Comparison of ENCODE assay signal across 16 cellular contexts in the genomic region with DNA sequence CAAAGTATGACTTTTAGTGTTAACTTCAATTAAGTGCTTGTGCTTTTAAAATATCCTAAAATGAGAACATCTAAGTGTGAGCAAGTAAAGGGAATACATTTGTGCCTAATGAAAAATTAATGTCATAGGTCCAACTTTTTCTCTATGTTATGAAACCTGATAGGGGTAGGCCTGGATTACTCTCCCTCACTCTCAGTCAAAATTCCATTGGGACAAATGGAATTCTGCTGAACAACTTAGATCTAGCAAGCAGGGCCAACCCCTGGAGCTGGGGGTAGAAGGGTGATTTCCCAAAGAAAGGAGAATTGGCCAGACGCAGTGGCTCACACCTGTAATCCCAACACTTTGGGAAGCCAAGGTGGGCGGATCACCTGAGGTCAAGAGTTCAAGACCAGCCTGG.
DNase-seq lines count a peak whose midpoint lies in the region; ATAC-seq and TF ChIP-seq lines count a peak whose summit lies in the region.
"Had no signal": no experiment of that assay in that cellular context is flagged by ENCODE, and none has a peak within 500 bp of the region (broad histone marks: within the 10 kb centered on the region; RNA-seq: fewer than 3 reads in every experiment).

No MANE protein-coding gene starts in this region.

- DNase-seq in SJSA1 (ENCODE audit: low read depth in 1 of 2, low spot score in 2 of 2) (no peak), fibroblast of gingiva (ENCODE audit: low read depth) (peak; percentile 17), osteoblast (ENCODE audit: insufficient read length, low spot score, missing footprints) (no peak), mesenteric fat pad (ENCODE audit: low spot score) (no peak), heart right ventricle (no peak), posterior vena cava (ENCODE audit: low spot score) (no peak), NCI-H1417 (lab: John Stamatoyannopoulos, UW) (no peak)
- DNase-seq: C1 segment of cervical spinal cord, GF-D8, MV-4-11, NCI-H1436, NCI-H2029 treated with DMSO at 0.1 percent for 48 hours, NCI-H748 treated with DMSO at 0.1 percent for 48 hours, PC-9 had no signal

- no peaks in the 10 kb centered on the region for H3K27me3 ChIP-seq in ACC112 (ENCODE audit: insufficient read depth, low read length)
- no peaks in the 10 kb centered on the region for H3K27me3 ChIP-seq in SJSA1 (replicated peaks)
- H3K27me3 ChIP-seq in osteoblast (ENCODE audit: insufficient read depth, low read length): no peaks in the 10 kb centered on the region
- H3K27me3 ChIP-seq in heart right ventricle: no peaks in the 10 kb centered on the region

- no peaks in the 10 kb centered on the region for H3K79me2 ChIP-seq in ACC112 (ENCODE audit: control insufficient read depth, insufficient read depth, low read length, unreplicated experiment)
- H3K79me2 ChIP-seq in osteoblast (ENCODE audit: insufficient read depth, low read length): no peaks in the 10 kb centered on the region

- intact Hi-C loops in heart right ventricle (cut with DNase I): no loop called here
- intact Hi-C loops in posterior vena cava (cut with DNase I): no loop called here

- H3K27ac ChIP-seq in ACC112 (ENCODE audit: low read depth, low read length): peak overlapping the region; percentile 97
- H3K27ac ChIP-seq in SJSA1: peak overlapping the region; percentile 95
- H3K27ac ChIP-seq in osteoblast (ENCODE audit: low read depth, low read length): peak overlapping the region; percentile 95
- no peak overlapping the region for H3K27ac ChIP-seq in heart right ventricle
- H3K27ac ChIP-seq: PC-9 had no signal

- H3K36me3 ChIP-seq in ACC112 (ENCODE audit: insufficient read depth, low read length) (no peaks in the 10 kb centered on the region), SJSA1 (no peaks in the 10 kb centered on the region), osteoblast (ENCODE audit: insufficient read depth, low read length) (no peaks in the 10 kb centered on the region), heart right ventricle (peaks cover 0 to 24% (median 0%) of the 10 kb centered on the region in 9 donors)

- peaks cover 48% of the 10 kb centered on the region for H3K4me1 ChIP-seq in ACC112 (ENCODE audit: control insufficient read depth, insufficient read depth, low read length, unreplicated experiment)
- peaks cover 55% of the 10 kb centered on the region for H3K4me1 ChIP-seq in SJSA1 (replicated peaks)
- H3K4me1 ChIP-seq in osteoblast (ENCODE audit: insufficient read depth, low read length): peaks cover 42% of the 10 kb centered on the region
- peaks cover 0 to 7% (median 0%) of the 10 kb centered on the region in 9 donors for H3K4me1 ChIP-seq in heart right ventricle

- no peak for TF ChIP-seq CTCF in osteoblast (IDR thresholded peaks at IDR 0.05; ENCODE audit: extremely low read depth, low read depth, low read length)
- TF ChIP-seq CTCF in heart right ventricle (IDR thresholded peaks at IDR 0.05): no peak

- H2AFZ ChIP-seq in ACC112 (ENCODE audit: low read length, unreplicated experiment): no peak overlapping the region
- H2AFZ ChIP-seq in osteoblast (ENCODE audit: low read length): no peak overlapping the region
- H2AFZ ChIP-seq: PC-9 had no signal

- ATAC-seq in heart right ventricle: no peak
- ATAC-seq: HCT116 had no signal

- peak overlapping the region; percentile 0; the same call in 1 of the 2 replicates for H3K4me3 ChIP-seq in ACC112 (ENCODE audit: low read depth, low read length)
- H3K4me3 ChIP-seq in SJSA1: no peak overlapping the region
- no peak overlapping the region for H3K4me3 ChIP-seq in osteoblast (ENCODE audit: insufficient read depth, low read length)
- H3K4me3 ChIP-seq in heart right ventricle: no peak overlapping the region
- H3K4me3 ChIP-seq: PC-9 had no signal

- 76 to 88% methylated on average over 2 of the region's 2 CpGs for WGBS in heart right ventricle, 2 donors

- H3K9me3 ChIP-seq in SJSA1 (replicated peaks): no peaks in the 10 kb centered on the region
- H3K9me3 ChIP-seq in osteoblast (ENCODE audit: low read depth, low read length): no peaks in the 10 kb centered on the region
- peaks cover 0 to 9% (median 0%) of the 10 kb centered on the region in 11 donors for H3K9me3 ChIP-seq in heart right ventricle

- H3K4me2 ChIP-seq in osteoblast (ENCODE audit: insufficient read depth, low read length): no peak overlapping the region
- H3K4me2 ChIP-seq: PC-9 had no signal

- H4K20me1 ChIP-seq in osteoblast (ENCODE audit: insufficient read depth, low read length): no peaks in the 10 kb centered on the region

Comparison
In these comparisons a context has a peak if more than half of its experiments do, and no peak if none do; other contexts are left out.
1. H3K27ac ChIP-seq: peak in ACC112 (single experiment), SJSA1 (single experiment) and osteoblast (single experiment); none in heart right ventricle (0 of 10).